1 cellular context compared by ENCODE assay signal in the genomic region with DNA sequence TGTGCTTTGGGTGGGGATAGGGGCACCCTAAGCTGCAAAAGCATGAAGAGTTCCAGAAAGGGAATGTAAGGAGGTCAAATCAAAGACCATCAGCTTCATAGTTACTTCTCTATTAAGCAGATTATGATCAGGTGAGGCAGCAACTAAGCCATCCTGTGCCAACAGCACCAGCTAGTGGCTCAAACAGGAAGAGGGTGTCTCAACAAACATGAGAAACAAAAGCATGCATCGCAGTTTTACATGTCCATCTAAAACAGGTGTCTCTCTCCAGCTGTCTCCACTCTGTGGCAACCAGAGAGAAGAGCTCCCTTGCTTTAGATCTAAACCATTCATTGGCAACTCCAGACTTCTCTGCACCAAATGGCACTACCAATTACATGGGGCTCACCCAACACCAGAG.
A peak's percentile ranks its signal among the peaks of the same experiment; 100 is the strongest.
TF ChIP-seq lines count a peak whose summit lies in the region.

No MANE protein-coding gene starts in this region.

TF ChIP-seq in HepG2, 621 proteins besides CTCF, POLR2A, EP300 and RAD21:
- TF ChIP-seq ISL2 (CRISPR knock-in tag; IDR thresholded peaks at IDR 0.05) (no peak), NR2F2 (IDR thresholded peaks at IDR 0.05; ENCODE audit: borderline replicate concordance, low read depth) (no peak), ZNF496 (CRISPR knock-in tag; IDR thresholded peaks at IDR 0.05; ENCODE audit: insufficient replicate concordance) (no peak), SMC3 (IDR thresholded peaks at IDR 0.05; ENCODE audit: low read length) (peak; percentile 11; the same call in 1 of the 2 replicates)
